ENCODE assay signal across 8 cellular contexts in the genomic region with DNA sequence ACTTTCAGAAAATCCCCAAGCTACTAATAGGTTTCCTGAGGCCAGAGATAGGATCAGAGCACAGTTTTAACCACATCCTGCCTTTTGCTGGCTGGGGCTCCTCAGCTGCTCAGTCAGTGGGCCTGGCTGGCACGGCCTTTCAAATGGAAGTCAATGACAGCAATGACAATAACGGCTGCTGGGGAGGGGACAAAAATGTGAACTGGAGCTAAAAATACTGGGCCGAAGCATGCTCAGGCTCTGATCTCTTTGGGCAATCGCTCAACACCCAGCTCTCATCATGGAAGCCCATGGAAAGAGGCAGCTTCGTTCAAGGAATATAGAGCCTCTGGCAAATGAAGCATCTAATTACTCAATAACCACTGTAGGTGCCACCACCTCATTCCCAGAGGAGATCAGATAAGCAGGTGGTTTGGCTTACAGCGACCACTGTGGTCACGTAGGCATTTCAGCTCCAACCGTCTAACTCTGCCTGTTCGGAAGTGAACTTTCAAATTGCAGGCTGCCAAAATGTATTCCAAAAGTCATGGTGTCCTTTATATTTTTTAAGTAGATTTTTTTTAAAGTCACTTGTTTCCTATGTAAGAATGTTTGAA. TPM values are rescaled to one million over a fixed set of nuclear protein-coding genes. Genes with fewer than 3 reads are reported as not detected.
DNase-seq lines count a peak whose midpoint lies in the region; ATAC-seq lines count a peak whose summit lies in the region.

No MANE protein-coding gene starts in this region.

- H3K27ac Mint-ChIP-seq in activated T-helper 1 cell treated with anti-CD3 and anti-CD28 coated beads, Interleukin-12 subunit alpha, Interleukin-12 subunit beta, Interleukin-2, Interleukin-4 antibody, amounts not matched to agents 30 ng/mL and 10 ng/mL and 1 ng/mL, durations not matched to agents 14 hours and 24 hours and 36 hours = no peak overlapping the region

- no peaks in the 10 kb centered on the region for H3K9me3 Mint-ChIP-seq in activated T-helper 1 cell treated with anti-CD3 and anti-CD28 coated beads, Interleukin-12 subunit alpha, Interleukin-12 subunit beta, Interleukin-2, Interleukin-4 antibody, amounts not matched to agents 30 ng/mL and 10 ng/mL and 1 ng/mL, durations not matched to agents 14 hours and 24 hours and 36 hours

- no peaks in the 10 kb centered on the region for H3K36me3 Mint-ChIP-seq in activated T-helper 1 cell treated with anti-CD3 and anti-CD28 coated beads, Interleukin-12 subunit alpha, Interleukin-12 subunit beta, Interleukin-2, Interleukin-4 antibody, amounts not matched to agents 30 ng/mL and 10 ng/mL and 1 ng/mL, durations not matched to agents 14 hours and 24 hours and 36 hours (ENCODE audit: low read depth)

- ATAC-seq in GM18499 (IDR thresholded peaks at IDR 0.05; ENCODE audit: insufficient read depth, unreplicated experiment) (peak; percentile 68), GM21528 (IDR thresholded peaks at IDR 0.05; ENCODE audit: low FRiP score, unreplicated experiment) (peak; percentile 85)

- peaks cover 45% of the 10 kb centered on the region for H3K27me3 Mint-ChIP-seq in activated T-helper 1 cell treated with anti-CD3 and anti-CD28 coated beads, Interleukin-12 subunit alpha, Interleukin-12 subunit beta, Interleukin-2, Interleukin-4 antibody, amounts not matched to agents 30 ng/mL and 10 ng/mL and 1 ng/mL, durations not matched to agents 14 hours and 24 hours and 36 hours (ENCODE audit: insufficient read depth)

- H3K4me3 Mint-ChIP-seq in activated T-helper 1 cell treated with anti-CD3 and anti-CD28 coated beads, Interleukin-12 subunit alpha, Interleukin-12 subunit beta, Interleukin-2, Interleukin-4 antibody, amounts not matched to agents 30 ng/mL and 10 ng/mL and 1 ng/mL, durations not matched to agents 14 hours and 24 hours and 36 hours = peak overlapping the region; percentile 6

- peak; percentile 78 for DNase-seq in HT1080 (ENCODE audit: low read depth)
- peak; percentile 28 for DNase-seq in activated T-helper 1 cell treated with anti-CD3 and anti-CD28 coated beads, Interleukin-12 subunit alpha, Interleukin-12 subunit beta, Interleukin-2, Interleukin-4 antibody, amounts not matched to agents 30 ng/mL and 10 ng/mL and 1 ng/mL, durations not matched to agents 14 hours and 24 hours and 36 hours (ENCODE audit: low spot score)
- DNase-seq in DMS 273 (lab: John Stamatoyannopoulos, UW; ENCODE audit: unreplicated experiment) = no peak
- no peak for DNase-seq in stimulated activated CD4-positive, alpha-beta T cell treated with anti-CD3 and anti-CD28 coated beads, Interleukin-2, amount 100 ng/mL, for 48 hours
- no peak for DNase-seq in NCI-H1092 (lab: John Stamatoyannopoulos, UW)
- DNase-seq in NCI-H1417 treated with DMSO at 0.1 percent for 48 hours (lab: John Stamatoyannopoulos, UW) = no peak

- peaks cover 14% of the 10 kb centered on the region for H3K4me1 Mint-ChIP-seq in activated T-helper 1 cell treated with anti-CD3 and anti-CD28 coated beads, Interleukin-12 subunit alpha, Interleukin-12 subunit beta, Interleukin-2, Interleukin-4 antibody, amounts not matched to agents 30 ng/mL and 10 ng/mL and 1 ng/mL, durations not matched to agents 14 hours and 24 hours and 36 hours (ENCODE audit: low read depth)

- intact Hi-C loops in activated T-helper 1 cell treated with anti-CD3 and anti-CD28 coated beads, Interleukin-12 subunit alpha, Interleukin-12 subunit beta, Interleukin-2, Interleukin-4 antibody, amounts not matched to agents 30 ng/mL and 10 ng/mL and 1 ng/mL, durations not matched to agents 14 hours and 24 hours and 36 hours (cut with micrococcal nuclease) = no loop called here

RNA-seq across cellular contexts. Expression of gene WT1, which starts 14.3 kb away (rescaled TPM):
- 4.4 and 9.6 TPM in 2 replicates for total RNA-seq in HT1080 (2014; rRNA removed; shearing (Covaris generic))
- 4.6 and 5.4 TPM in 2 replicates for polyA plus RNA-seq in HT1080 (2015; cell fraction: cytosol; rRNA removed)
- polyA plus RNA-seq in HT1080 (2015; cell fraction: nucleus; rRNA removed) = 4.6 and 5.9 TPM in 2 replicates
- total RNA-seq in activated T-helper 1 cell treated with anti-CD3 and anti-CD28 coated beads, Interleukin-12 subunit alpha, Interleukin-12 subunit beta, Interleukin-2, Interleukin-4 antibody, amounts not matched to agents 30 ng/mL and 10 ng/mL and 1 ng/mL, durations not matched to agents 14 hours and 24 hours and 36 hours = not detected in 2 replicates

Comparison
In these comparisons a context has a peak if more than half of its experiments do, and no peak if none do; other contexts are left out.
1. DNase-seq: peak in HT1080 (single experiment) and activated T-helper 1 cell treated with anti-CD3 and anti-CD28 coated beads, Interleukin-12 subunit alpha, Interleukin-12 subunit beta, Interleukin-2, Interleukin-4 antibody, amounts not matched to agents 30 ng/mL and 10 ng/mL and 1 ng/mL, durations not matched to agents 14 hours and 24 hours and 36 hours (single experiment); none in DMS 273 (single experiment), stimulated activated CD4-positive, alpha-beta T cell treated with anti-CD3 and anti-CD28 coated beads, Interleukin-2, amount 100 ng/mL, for 48 hours (0 of 2), NCI-H1092 (single experiment) and NCI-H1417 treated with DMSO at 0.1 percent for 48 hours (single experiment).